18 cellular contexts compared by ENCODE assay signal in the genomic region with DNA sequence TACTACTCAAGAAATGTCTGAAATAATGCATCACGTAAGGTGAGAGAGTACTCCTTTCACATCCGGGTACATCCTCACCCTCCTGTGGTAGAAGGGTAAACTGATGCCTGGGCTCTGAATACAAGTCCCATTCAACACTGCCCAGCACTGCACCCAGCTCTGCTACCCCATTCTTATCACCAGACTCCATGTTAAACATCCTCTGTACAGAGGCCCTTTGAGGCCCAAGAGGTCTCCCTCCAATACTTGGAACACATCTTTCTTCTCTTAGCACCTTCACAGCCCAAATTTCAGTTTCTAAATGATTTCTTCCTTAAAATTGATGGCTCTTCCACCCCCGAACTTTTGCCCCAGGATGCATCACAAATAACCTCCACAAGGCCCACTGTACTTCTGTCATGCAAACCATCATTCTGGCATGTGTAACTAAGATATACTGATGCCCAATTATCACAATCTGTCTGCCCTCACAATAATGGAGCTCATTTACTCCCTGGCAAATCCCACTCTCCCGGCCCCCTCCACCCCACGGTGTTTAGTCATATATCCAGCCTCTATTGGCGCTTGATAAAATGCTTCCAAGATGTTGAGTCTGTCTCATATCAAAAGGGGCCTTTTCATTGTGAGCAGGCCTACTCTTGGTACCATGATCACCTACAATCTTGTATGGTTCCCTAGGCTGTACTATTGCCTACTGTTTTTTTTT. TPM values are rescaled to one million over a fixed set of nuclear protein-coding genes. Genes with fewer than 3 reads are reported as not detected.
DNase-seq lines count a peak whose midpoint lies in the region; ATAC-seq and TF ChIP-seq lines count a peak whose summit lies in the region.
"Had no signal": no experiment of that assay in that cellular context is flagged by ENCODE, and none has a peak within 500 bp of the region (broad histone marks: within the 10 kb centered on the region; RNA-seq: fewer than 3 reads in every experiment).

No MANE protein-coding gene starts in this region.

- H3K27ac Mint-ChIP-seq in WTC11 (peak overlapping the region; percentile 61; the same call in 1 of the 2 replicates), glutamatergic neuron (ENCODE audit: unreplicated experiment) (peak overlapping the region; percentile 28)
- H3K27ac Mint-ChIP-seq in stimulated activated naive CD8-positive, alpha-beta T cell treated with anti-CD3 and anti-CD28 coated beads, Interleukin-15, Interleukin-2, amounts not matched to agents 100 ng/mL and 50 ng/mL, for 24 hours, result peak overlapping the region; percentile 52

- no peaks in the 10 kb centered on the region for H3K4me1 Mint-ChIP-seq in WTC11
- no peaks in the 10 kb centered on the region for H3K4me1 Mint-ChIP-seq in glutamatergic neuron (ENCODE audit: low read depth, unreplicated experiment)
- H3K4me1 Mint-ChIP-seq in stimulated activated naive CD8-positive, alpha-beta T cell treated with anti-CD3 and anti-CD28 coated beads, Interleukin-15, Interleukin-2, amounts not matched to agents 100 ng/mL and 50 ng/mL, for 24 hours (ENCODE audit: low read depth), result peaks cover 18% of the 10 kb centered on the region

- H3K9me3 Mint-ChIP-seq in WTC11 (no peaks in the 10 kb centered on the region), glutamatergic neuron (ENCODE audit: unreplicated experiment) (no peaks in the 10 kb centered on the region)
- H3K9me3 Mint-ChIP-seq in stimulated activated naive CD8-positive, alpha-beta T cell treated with anti-CD3 and anti-CD28 coated beads, Interleukin-15, Interleukin-2, amounts not matched to agents 100 ng/mL and 50 ng/mL, for 24 hours, result no peaks in the 10 kb centered on the region
- H3K9me3 Mint-ChIP-seq: IgD-negative memory B cell had no signal

- POLR2A ChIA-PET in WTC11 (lab: Charles Lee), result no interaction called here

- H3K4me3 Mint-ChIP-seq in WTC11, result no peak overlapping the region
- no peak overlapping the region for H3K4me3 Mint-ChIP-seq in glutamatergic neuron (ENCODE audit: unreplicated experiment)
- no peak overlapping the region for H3K4me3 Mint-ChIP-seq in stimulated activated naive CD8-positive, alpha-beta T cell treated with anti-CD3 and anti-CD28 coated beads, Interleukin-15, Interleukin-2, amounts not matched to agents 100 ng/mL and 50 ng/mL, for 24 hours
- H3K4me3 Mint-ChIP-seq: IgD-negative memory B cell had no signal

- CTCF ChIA-PET in WTC11 (lab: Charles Lee), result interaction anchor here (0.6 to 1.1 kb wide), 2 partner anchors 12 to 202 kb away, joined by 3 read pairs; no protein-coding TSS in a partner anchor

- peaks cover 64% of the 10 kb centered on the region for H3K36me3 Mint-ChIP-seq in WTC11
- H3K36me3 Mint-ChIP-seq in glutamatergic neuron (ENCODE audit: unreplicated experiment), result no peaks in the 10 kb centered on the region
- peaks cover 67% of the 10 kb centered on the region for H3K36me3 Mint-ChIP-seq in stimulated activated naive CD8-positive, alpha-beta T cell treated with anti-CD3 and anti-CD28 coated beads, Interleukin-15, Interleukin-2, amounts not matched to agents 100 ng/mL and 50 ng/mL, for 24 hours (ENCODE audit: low read depth)

- no peak for TF ChIP-seq CTCF in WTC11 (IDR thresholded peaks at IDR 0.05)
- TF ChIP-seq CTCF in glutamatergic neuron (IDR thresholded peaks at IDR 0.05; ENCODE audit: partially characterized antibody, unreplicated experiment), result no peak

- intact Hi-C loops in left ventricle myocardium superior (cut with micrococcal nuclease), result no loop called here
- intact Hi-C loops in Right ventricle myocardium superior (cut with DNase I), result no loop called here

- H3K27me3 Mint-ChIP-seq in WTC11 (ENCODE audit: low read depth) (no peaks in the 10 kb centered on the region), glutamatergic neuron (ENCODE audit: unreplicated experiment) (peaks cover 10% of the 10 kb centered on the region)
- H3K27me3 Mint-ChIP-seq in stimulated activated naive CD8-positive, alpha-beta T cell treated with anti-CD3 and anti-CD28 coated beads, Interleukin-15, Interleukin-2, amounts not matched to agents 100 ng/mL and 50 ng/mL, for 24 hours, result no peaks in the 10 kb centered on the region
- H3K27me3 Mint-ChIP-seq: IgD-negative memory B cell had no signal

- DNase-seq in left ventricle myocardium superior (no peak), Right ventricle myocardium superior (no peak), WTC11 (ENCODE audit: low spot score) (no peak), glutamatergic neuron (no peak), mucosa of gallbladder (ENCODE audit: low spot score) (no peak)
- DNase-seq: activated CD4-positive, CD25-positive, alpha-beta regulatory T cell treated with anti-CD3 and anti-CD28 coated beads, Interleukin-2, amount 50 U/mL, for 72 hours; amniotic stem cell; Caco-2; kidney; MM.1S; NCI-H187; NCI-H345; PC-9; stimulated activated CD4-positive, alpha-beta T cell treated with anti-CD3 and anti-CD28 coated beads, Interleukin-4, amount 100 ng/mL, for 1 hour; T1000 had no signal

- ATAC-seq in left ventricle myocardium superior, result peak; percentile 18
- ATAC-seq in Right ventricle myocardium superior (ENCODE audit: poor library complexity), result no peak
- no peak for ATAC-seq in WTC11
- no peak for ATAC-seq in HG03196 (IDR thresholded peaks at IDR 0.05; ENCODE audit: unreplicated experiment)

TF ChIP-seq in WTC11, 78 proteins besides CTCF, POLR2A, EP300 and RAD21:
- TF ChIP-seq SMAD4 (CRISPR knock-in tag; IDR thresholded peaks at IDR 0.05) (no peak), MXD4 (CRISPR knock-in tag; IDR thresholded peaks at IDR 0.05; ENCODE audit: borderline replicate concordance) (no peak), ZNF423 (CRISPR knock-in tag; IDR thresholded peaks at IDR 0.05) (no peak), MYBL2 (CRISPR knock-in tag; IDR thresholded peaks at IDR 0.05) (no peak), RELA (CRISPR knock-in tag; IDR thresholded peaks at IDR 0.05; ENCODE audit: borderline replicate concordance) (no peak), MAX (CRISPR knock-in tag; IDR thresholded peaks at IDR 0.05) (no peak), FOXP4 (CRISPR knock-in tag; IDR thresholded peaks at IDR 0.05) (no peak), NR2C2 (CRISPR knock-in tag; IDR thresholded peaks at IDR 0.05) (no peak), KAT7 (CRISPR knock-in tag; IDR thresholded peaks at IDR 0.05; ENCODE audit: borderline replicate concordance) (no peak), PRRX2 (CRISPR knock-in tag; IDR thresholded peaks at IDR 0.05) (no peak), ZNF671 (CRISPR knock-in tag; IDR thresholded peaks at IDR 0.05) (no peak), NFATC4 (CRISPR knock-in tag; IDR thresholded peaks at IDR 0.05) (no peak), FOXJ3 (CRISPR knock-in tag; IDR thresholded peaks at IDR 0.05; ENCODE audit: borderline replicate concordance) (no peak), ZNF416 (CRISPR knock-in tag; IDR thresholded peaks at IDR 0.05) (no peak)

RNA-seq across cellular contexts. Expression of gene GPX1, which starts 12.6 kb away (rescaled TPM):
- total RNA-seq in left ventricle myocardium superior (113 TPM), Right ventricle myocardium superior (117 TPM), WTC11 (2021) (305 to 323 TPM (median 321 TPM) in 3 replicates), glutamatergic neuron (ENCODE audit: unreplicated experiment) (239 TPM), mucosa of gallbladder (296 TPM)

RNA-seq across cellular contexts. Expression of gene USP4, which starts 30.9 kb away (rescaled TPM):
- total RNA-seq in left ventricle myocardium superior (37.3 TPM), Right ventricle myocardium superior (34.7 TPM), WTC11 (2021) (29.1 to 38.5 TPM (median 36.6 TPM) in 3 replicates), glutamatergic neuron (ENCODE audit: unreplicated experiment) (70.0 TPM), mucosa of gallbladder (60.5 TPM)

RNA-seq across cellular contexts. Expression of gene RHOA, which starts 41.0 kb away (rescaled TPM):
- total RNA-seq in left ventricle myocardium superior, result 266 TPM
- 255 TPM for total RNA-seq in Right ventricle myocardium superior
- total RNA-seq in WTC11 (2021), result 367 to 398 TPM (median 389 TPM) in 3 replicates
- 262 TPM for total RNA-seq in glutamatergic neuron (ENCODE audit: unreplicated experiment)
- total RNA-seq in mucosa of gallbladder, result 386 TPM

RNA-seq across cellular contexts. Expression of gene TCTA, which starts 41.5 kb away (rescaled TPM):
- 14.9 TPM for total RNA-seq in left ventricle myocardium superior
- 13.4 TPM for total RNA-seq in Right ventricle myocardium superior
- total RNA-seq in WTC11 (2021), result 10.1 to 11.9 TPM (median 11.5 TPM) in 3 replicates
- total RNA-seq in glutamatergic neuron (ENCODE audit: unreplicated experiment), result 27.7 TPM
- total RNA-seq in mucosa of gallbladder, result 57.6 TPM

RNA-seq across cellular contexts. Expression of gene AMT, which starts 51.5 kb away (rescaled TPM):
- total RNA-seq in left ventricle myocardium superior (30.5 TPM), Right ventricle myocardium superior (32.2 TPM), WTC11 (2021) (54.6 to 66.6 TPM (median 57.8 TPM) in 3 replicates), glutamatergic neuron (ENCODE audit: unreplicated experiment) (12.4 TPM), mucosa of gallbladder (20.7 TPM)
